Comparison of ENCODE assay signal across 15 cellular contexts in genomic region chr11:8722809-8723208, GRCh38. TPM values are rescaled to one million over a fixed set of nuclear protein-coding genes. Genes with fewer than 3 reads are reported as not detected.
DNase-seq lines count a peak whose midpoint lies in the region; ATAC-seq, FAIRE-seq and TF ChIP-seq lines count a peak whose summit lies in the region.
"Had no signal": no experiment of that assay in that cellular context is flagged by ENCODE, and none has a peak within 500 bp of the region (broad histone marks: within the 10 kb centered on the region; RNA-seq: fewer than 3 reads in every experiment).

No MANE protein-coding gene starts in this region.

- H3K79me2 ChIP-seq in astrocyte (ENCODE audit: insufficient read depth, low read length) (peaks cover 3% of the 10 kb centered on the region), smooth muscle cell (ENCODE audit: low read depth) (peaks cover 20% of the 10 kb centered on the region)

- intact Hi-C loops in lower lobe of right lung (cut with DNase I) = no loop called here

- H3K36me3 ChIP-seq in BLaER1 treated with 17β-estradiol and CSF1 and Interleukin-3, amounts not matched to agents 10 nM and 100 nM = no peaks in the 10 kb centered on the region
- H3K36me3 ChIP-seq in astrocyte (ENCODE audit: insufficient read depth, low read length) = peaks cover 5% of the 10 kb centered on the region
- H3K36me3 ChIP-seq in lower lobe of right lung = peaks cover 17% of the 10 kb centered on the region
- H3K36me3 ChIP-seq in smooth muscle cell (ENCODE audit: low read depth) = peaks cover 4% of the 10 kb centered on the region
- H3K36me3 ChIP-seq: neural progenitor cell had no signal

- H3K36me3 Mint-ChIP-seq in astrocyte (ENCODE audit: low read depth, unreplicated experiment) = peaks cover 17% of the 10 kb centered on the region

- H3K9me3 ChIP-seq in BLaER1 treated with 17β-estradiol and CSF1 and Interleukin-3, amounts not matched to agents 10 nM and 100 nM (replicated peaks in 1 of 11) = no peaks in the 10 kb centered on the region
- H3K9me3 ChIP-seq in astrocyte (ENCODE audit: insufficient read depth, low read depth, low read length) (no peaks in the 10 kb centered on the region), lower lobe of right lung (no peaks in the 10 kb centered on the region), smooth muscle cell (replicated peaks; ENCODE audit: low read depth) (no peaks in the 10 kb centered on the region)

- H3K9ac ChIP-seq in BLaER1 treated with 17β-estradiol and CSF1 and Interleukin-3, amounts not matched to agents 10 nM and 100 nM = no peak overlapping the region
- H3K9ac ChIP-seq in astrocyte (ENCODE audit: low read length) (no peak overlapping the region), smooth muscle cell (ENCODE audit: low read depth) (no peak overlapping the region)
- H3K9ac ChIP-seq: neural progenitor cell had no signal

- no peaks in the 10 kb centered on the region for H4K20me1 ChIP-seq in BLaER1 treated with 17β-estradiol and CSF1 and Interleukin-3, amounts not matched to agents 10 nM and 100 nM
- H4K20me1 ChIP-seq in astrocyte (ENCODE audit: insufficient read depth, low read length) (peaks cover 8% of the 10 kb centered on the region), smooth muscle cell (ENCODE audit: low read depth) (peaks cover 39% of the 10 kb centered on the region)

- ATAC-seq in lower lobe of right lung = no peak

- H3K27ac Mint-ChIP-seq in astrocyte (ENCODE audit: unreplicated experiment) = peak overlapping the region; percentile 26

- peaks cover 0 to 6% (median 0%) of the 10 kb centered on the region in 11 experiments; a peak in 2 of 22 replicates for H3K27me3 ChIP-seq in BLaER1 treated with 17β-estradiol and CSF1 and Interleukin-3, amounts not matched to agents 10 nM and 100 nM
- H3K27me3 ChIP-seq in astrocyte (ENCODE audit: insufficient read depth, low read length) (no peaks in the 10 kb centered on the region), lower lobe of right lung (ENCODE audit: low read depth) (no peaks in the 10 kb centered on the region), smooth muscle cell (ENCODE audit: low read depth) (no peaks in the 10 kb centered on the region)
- H3K27me3 ChIP-seq: neural progenitor cell had no signal

- H3K4me3 ChIP-seq in BLaER1 treated with 17β-estradiol and CSF1 and Interleukin-3, amounts not matched to agents 10 nM and 100 nM = no peak overlapping the region
- no peak overlapping the region for H3K4me3 ChIP-seq in astrocyte (ENCODE audit: insufficient read depth, low read depth, low read length)
- no peak overlapping the region for H3K4me3 ChIP-seq in lower lobe of right lung
- H3K4me3 ChIP-seq in smooth muscle cell = no peak overlapping the region
- H3K4me3 ChIP-seq: neural progenitor cell had no signal

- no peaks in the 10 kb centered on the region for H3K27me3 Mint-ChIP-seq in astrocyte (ENCODE audit: low read depth, unreplicated experiment)

- WGBS in smooth muscle cell (ENCODE audit: low lambda C conversion rate) = 85% methylated on average over 3 of the region's 3 CpGs

- H3K27ac ChIP-seq in BLaER1 treated with 17β-estradiol and CSF1 and Interleukin-3, amounts not matched to agents 10 nM and 100 nM = no peak overlapping the region
- H3K27ac ChIP-seq in astrocyte (ENCODE audit: low read depth, low read length) = no peak overlapping the region
- H3K27ac ChIP-seq in lower lobe of right lung = peak overlapping the region; percentile 81
- H3K27ac ChIP-seq in smooth muscle cell (ENCODE audit: low read depth) = peak overlapping the region; percentile 98

- H2AFZ ChIP-seq in astrocyte (ENCODE audit: low read depth, low read length) = no peak overlapping the region
- H2AFZ ChIP-seq in smooth muscle cell (ENCODE audit: low read depth) = no peak overlapping the region
- H2AFZ ChIP-seq: neural progenitor cell had no signal

- peaks cover 3% of the 10 kb centered on the region for H3K9me3 Mint-ChIP-seq in astrocyte (ENCODE audit: unreplicated experiment)
- H3K9me3 Mint-ChIP-seq: neural progenitor cell had no signal

- DNase-seq in astrocyte (ENCODE audit: low read depth) = no peak
- no peak for DNase-seq in lower lobe of right lung
- no peak for DNase-seq in smooth muscle cell (lab: John Stamatoyannopoulos, UW; ENCODE audit: unreplicated experiment)
- DNase-seq in GM19238 (ENCODE audit: insufficient read length, low spot score) = no peak
- DNase-seq in NCI-H128 (lab: John Stamatoyannopoulos, UW; ENCODE audit: unreplicated experiment) = no peak
- no peak for DNase-seq in NCI-H226
- DNase-seq in NCI-H2227 treated with DMSO at 0.1 percent for 48 hours (lab: John Stamatoyannopoulos, UW) = no peak
- DNase-seq: activated CD4-positive, alpha-beta T cell treated with anti-CD3 and anti-CD28 coated beads, Interleukin-2, amount 50 U/mL, for 48 hours; NCI-H1092; NCI-H2171 treated with DMSO at 0.1 percent for 48 hours; SHP77 treated with DMSO at 0.1 percent for 48 hours; stimulated activated naive CD4-positive, alpha-beta T cell treated with Interleukin-2 at 50 U/mL for 16 hours had no signal

- peak overlapping the region; percentile 38 to 79 (median 66) for H3K4me2 ChIP-seq in BLaER1 treated with 17β-estradiol and CSF1 and Interleukin-3, amounts not matched to agents 10 nM and 100 nM
- H3K4me2 ChIP-seq in astrocyte (ENCODE audit: low read length) (peak overlapping the region; percentile 82), smooth muscle cell (peak overlapping the region; percentile 19)

- no peak for TF ChIP-seq CTCF in astrocyte (IDR thresholded peaks at IDR 0.05; ENCODE audit: insufficient read depth, low read depth, low read length)
- no peak for TF ChIP-seq CTCF in lower lobe of right lung (IDR thresholded peaks at IDR 0.05)
- no peak for TF ChIP-seq CTCF in smooth muscle cell (IDR thresholded peaks at IDR 0.05; ENCODE audit: borderline replicate concordance, insufficient read depth, poor library complexity, severe bottlenecking)

- H3K4me3 Mint-ChIP-seq in astrocyte (ENCODE audit: unreplicated experiment) = no peak overlapping the region
- H3K4me3 Mint-ChIP-seq: neural progenitor cell had no signal

- peaks cover 13 to 31% (median 26%) of the 10 kb centered on the region in 10 experiments for H3K4me1 ChIP-seq in BLaER1 treated with 17β-estradiol and CSF1 and Interleukin-3, amounts not matched to agents 10 nM and 100 nM
- H3K4me1 ChIP-seq in astrocyte (ENCODE audit: insufficient read depth, low read length) (peaks cover 57% of the 10 kb centered on the region), lower lobe of right lung (peaks cover 59% of the 10 kb centered on the region), smooth muscle cell (ENCODE audit: low read depth) (peaks cover 42% of the 10 kb centered on the region)

- peaks cover 46% of the 10 kb centered on the region for H3F3A ChIP-seq in smooth muscle cell (ENCODE audit: low read depth)

- no peak for FAIRE-seq in astrocyte (lab: Jason Lieb, UNC)
- FAIRE-seq: colon had no signal

- peaks cover 59% of the 10 kb centered on the region for H3K4me1 Mint-ChIP-seq in astrocyte (ENCODE audit: low read depth, unreplicated experiment)

RNA-seq across cellular contexts. Expression of gene RPL27A, which starts 40.2 kb away (rescaled TPM):
- 573 and 682 TPM in 2 replicates for total RNA-seq in astrocyte
- total RNA-seq in lower lobe of right lung = 920 TPM
- total RNA-seq in smooth muscle cell = 731 and 1,140 TPM in 2 replicates
- 817 and 878 TPM in 2 replicates for polyA plus RNA-seq in smooth muscle cell

RNA-seq across cellular contexts. Expression of gene TRIM66, which starts 40.3 kb away (rescaled TPM):
- total RNA-seq in astrocyte (7.3 and 8.8 TPM in 2 replicates), lower lobe of right lung (11.0 TPM), smooth muscle cell (5.8 and 7.1 TPM in 2 replicates)
- 0.24 and 0.93 TPM in 2 replicates for polyA plus RNA-seq in smooth muscle cell

Comparison
In these comparisons a context has a peak if more than half of its experiments do, and no peak if none do; other contexts are left out.
1. H3K27ac ChIP-seq: peak in lower lobe of right lung (single experiment) and smooth muscle cell (single experiment); none in BLaER1 treated with 17β-estradiol and CSF1 and Interleukin-3, amounts not matched to agents 10 nM and 100 nM (0 of 11) and astrocyte (single experiment).
2. H3K4me2 ChIP-seq: peak in every context shown above with its lines; median percentile 82 in astrocyte; 66 in BLaER1 treated with 17β-estradiol and CSF1 and Interleukin-3, amounts not matched to agents 10 nM and 100 nM; 19 in smooth muscle cell.